8 cellular contexts compared by ENCODE assay signal in the genomic region with DNA sequence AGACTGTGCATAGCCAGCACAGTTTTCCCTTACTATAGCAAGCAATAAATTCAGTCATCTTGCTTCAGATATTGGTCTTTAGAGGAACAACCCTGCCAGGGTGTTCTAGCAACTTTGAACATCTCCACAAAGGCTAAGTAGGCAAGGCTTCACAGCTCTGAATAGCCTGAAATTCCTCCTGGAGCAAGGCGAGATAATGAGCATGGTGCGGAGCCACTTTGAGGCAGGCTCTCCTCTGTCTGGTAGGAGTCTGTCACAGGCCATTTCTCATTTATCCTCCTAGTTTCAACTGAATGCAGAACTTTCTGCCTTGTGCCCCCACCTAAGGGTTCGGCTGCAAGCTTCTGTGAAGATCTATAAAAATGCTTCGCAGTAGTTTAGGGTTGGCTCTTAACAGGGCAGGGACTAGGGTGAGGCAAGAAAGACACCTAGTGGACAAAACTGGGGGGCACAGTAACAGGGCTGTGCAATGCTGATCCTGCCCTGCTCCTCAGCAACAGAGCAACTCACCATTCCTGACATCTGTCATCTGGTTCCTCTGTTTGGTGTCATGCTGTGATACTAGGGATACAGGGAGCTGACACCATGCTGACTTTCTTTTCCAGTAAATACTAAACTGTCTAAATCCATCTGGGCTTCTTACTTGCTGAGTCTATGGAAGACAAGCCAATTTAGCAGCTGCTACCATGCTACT. TPM values are rescaled to one million over a fixed set of nuclear protein-coding genes. Genes with fewer than 3 reads are reported as not detected.
DNase-seq lines count a peak whose midpoint lies in the region; ATAC-seq, FAIRE-seq and TF ChIP-seq lines count a peak whose summit lies in the region.

No MANE protein-coding gene starts in this region.

- no peaks in the 10 kb centered on the region for H3K36me3 Mint-ChIP-seq in activated CD8-positive, alpha-beta memory T cell treated with anti-CD3 and anti-CD28 coated beads, Interleukin-2, amount 10 ng/mL, durations not matched to agents 7 days and 5 days
- H3K36me3 Mint-ChIP-seq in CD4-positive, alpha-beta T cell (ENCODE audit: low read depth): no peaks in the 10 kb centered on the region

- H3K9me3 ChIP-seq in WERI-Rb-1 (ENCODE audit: severe bottlenecking): no peaks in the 10 kb centered on the region
- H3K9me3 ChIP-seq in kidney (ENCODE audit: control insufficient read depth in 1 of 2, low read length in 2 of 2): no peaks in the 10 kb centered on the region
- no peaks in the 10 kb centered on the region for H3K9me3 ChIP-seq in CD4-positive, alpha-beta T cell (ENCODE audit: control insufficient read depth, low read length)

- H3K9me3 Mint-ChIP-seq in activated CD8-positive, alpha-beta memory T cell treated with anti-CD3 and anti-CD28 coated beads, Interleukin-2, amount 10 ng/mL, durations not matched to agents 7 days and 5 days (ENCODE audit: low read depth): no peaks in the 10 kb centered on the region
- H3K9me3 Mint-ChIP-seq in CD4-positive, alpha-beta T cell: peaks cover 4% of the 10 kb centered on the region

- peak; percentile 92 for TF ChIP-seq CTCF in WERI-Rb-1 (IDR thresholded peaks at IDR 0.05; ENCODE audit: low read depth, low read length)
- peak; percentile 39 for TF ChIP-seq CTCF in kidney (IDR thresholded peaks at IDR 0.05; ENCODE audit: borderline replicate concordance, extremely low read depth, insufficient read depth)
- TF ChIP-seq CTCF in CD4-positive, alpha-beta T cell (IDR thresholded peaks at IDR 0.05): no peak

- peaks cover 0 to 2% of the 10 kb centered on the region in 2 donors for H3K4me1 ChIP-seq in kidney (ENCODE audit: control insufficient read depth in 1 of 2, insufficient read depth in 1 of 2, low read depth in 1 of 2, low read length in 2 of 2)

- H3K27ac Mint-ChIP-seq in activated CD8-positive, alpha-beta memory T cell treated with anti-CD3 and anti-CD28 coated beads, Interleukin-2, amount 10 ng/mL, durations not matched to agents 7 days and 5 days: no peak overlapping the region
- H3K27ac Mint-ChIP-seq in CD4-positive, alpha-beta T cell: no peak overlapping the region

- no peaks in the 10 kb centered on the region for H3K27me3 ChIP-seq in WERI-Rb-1 (ENCODE audit: insufficient read depth, low read depth, severe bottlenecking)
- H3K27me3 ChIP-seq in CD4-positive, alpha-beta T cell (ENCODE audit: control insufficient read depth, insufficient read depth, low read length): peaks cover 16% of the 10 kb centered on the region

- FAIRE-seq in kidney (lab: Jason Lieb, UNC): no peak

- H3K4me1 Mint-ChIP-seq in activated CD8-positive, alpha-beta memory T cell treated with anti-CD3 and anti-CD28 coated beads, Interleukin-2, amount 10 ng/mL, durations not matched to agents 7 days and 5 days: no peaks in the 10 kb centered on the region
- no peaks in the 10 kb centered on the region for H3K4me1 Mint-ChIP-seq in CD4-positive, alpha-beta T cell (ENCODE audit: low read depth)

- H3K27ac ChIP-seq in WERI-Rb-1: no peak overlapping the region
- no peak overlapping the region for H3K27ac ChIP-seq in kidney (ENCODE audit: low read depth in 2 of 2, low read length in 2 of 2)
- no peak overlapping the region for H3K27ac ChIP-seq in CD4-positive, alpha-beta T cell (ENCODE audit: low read depth, low read length)

- no peak overlapping the region for H3K9ac ChIP-seq in kidney (ENCODE audit: low read length in 2 of 2)

- intact Hi-C loops in kidney (cut with DNase I): no loop called here
- intact Hi-C loops in CD4-positive, alpha-beta T cell (cut with DNase I, micrococcal nuclease): no loop called here

- peak; percentile 71 for ATAC-seq in activated CD8-positive, alpha-beta memory T cell treated with anti-CD3 and anti-CD28 coated beads, Interleukin-2, amount 10 ng/mL, durations not matched to agents 7 days and 5 days
- ATAC-seq in HG02938 (IDR thresholded peaks at IDR 0.05; ENCODE audit: unreplicated experiment): no peak
- no peak for ATAC-seq in CD4-positive, alpha-beta T cell (ENCODE audit: poor library complexity)

- CTCF ChIA-PET in activated CD8-positive, alpha-beta memory T cell treated with anti-CD3 and anti-CD28 coated beads, Interleukin-2, amount 10 ng/mL, durations not matched to agents 7 days and 5 days (lab: Charles Lee): interaction anchor here (0.9 kb wide), 1 partner anchor 38 kb away, joined by 6 read pairs; no protein-coding TSS in a partner anchor
- CTCF ChIA-PET in CD4-positive, alpha-beta T cell (lab: Charles Lee): interaction anchor here (0.7 kb wide), 1 partner anchor 14 kb away, joined by 3 read pairs; no protein-coding TSS in a partner anchor

- peaks cover 30% of the 10 kb centered on the region for H3K27me3 Mint-ChIP-seq in activated CD8-positive, alpha-beta memory T cell treated with anti-CD3 and anti-CD28 coated beads, Interleukin-2, amount 10 ng/mL, durations not matched to agents 7 days and 5 days
- peaks cover 73% of the 10 kb centered on the region for H3K27me3 Mint-ChIP-seq in CD4-positive, alpha-beta T cell

- H3K4me3 Mint-ChIP-seq in activated CD8-positive, alpha-beta memory T cell treated with anti-CD3 and anti-CD28 coated beads, Interleukin-2, amount 10 ng/mL, durations not matched to agents 7 days and 5 days: no peak overlapping the region
- H3K4me3 Mint-ChIP-seq in CD4-positive, alpha-beta T cell: no peak overlapping the region

- H3K36me3 ChIP-seq in WERI-Rb-1 (no peaks in the 10 kb centered on the region), kidney (ENCODE audit: control insufficient read depth in 1 of 2, insufficient read depth in 2 of 2, low read length in 2 of 2) (no peaks in the 10 kb centered on the region)

- no peak for DNase-seq in activated CD8-positive, alpha-beta memory T cell treated with anti-CD3 and anti-CD28 coated beads, Interleukin-2, amount 10 ng/mL, durations not matched to agents 7 days and 5 days
- no peak for DNase-seq in activated CD8-positive, alpha-beta memory T cell treated with anti-CD3 and anti-CD28 coated beads for 24 hours
- DNase-seq in NCI-H1105 (lab: John Stamatoyannopoulos, UW) (peak; percentile 90), WERI-Rb-1 (peak; percentile 82), kidney (no peak), T1000 (lab: John Stamatoyannopoulos, UW) (no peak)
- no peak for DNase-seq in CD4-positive, alpha-beta T cell

- H3K4me3 ChIP-seq in WERI-Rb-1 (ENCODE audit: low read depth, low read length): no peak overlapping the region
- H3K4me3 ChIP-seq in kidney (ENCODE audit: low read length in 2 of 2): no peak overlapping the region

- POLR2A ChIA-PET in CD4-positive, alpha-beta T cell (lab: Charles Lee): no interaction called here

RNA-seq across cellular contexts. Expression of gene EHHADH, which starts 16.6 kb away (rescaled TPM):
- 1 to 10 TPM; 3.8 to 4.0 TPM for total RNA-seq in activated CD8-positive, alpha-beta memory T cell treated with anti-CD3 and anti-CD28 coated beads, Interleukin-2, amount 10 ng/mL, durations not matched to agents 7 days and 5 days
- 27.9 TPM for total RNA-seq in kidney
- 60.9 TPM for polyA plus RNA-seq in kidney (ENCODE audit: insufficient read depth, low read depth, low replicate concordance)
- total RNA-seq in CD4-positive, alpha-beta T cell: under 1 TPM; 0.11 to 0.52 TPM

Comparison
In these comparisons a context has a peak if more than half of its experiments do, and no peak if none do; other contexts are left out.
1. DNase-seq: peak in NCI-H1105 (single experiment) and WERI-Rb-1 (single experiment); none in activated CD8-positive, alpha-beta memory T cell treated with anti-CD3 and anti-CD28 coated beads, Interleukin-2, amount 10 ng/mL, durations not matched to agents 7 days and 5 days (single experiment), activated CD8-positive, alpha-beta memory T cell treated with anti-CD3 and anti-CD28 coated beads for 24 hours (single experiment), kidney (single experiment), T1000 (single experiment) and CD4-positive, alpha-beta T cell (0 of 10).